8 cellular contexts compared by ENCODE assay signal in the genomic region with DNA sequence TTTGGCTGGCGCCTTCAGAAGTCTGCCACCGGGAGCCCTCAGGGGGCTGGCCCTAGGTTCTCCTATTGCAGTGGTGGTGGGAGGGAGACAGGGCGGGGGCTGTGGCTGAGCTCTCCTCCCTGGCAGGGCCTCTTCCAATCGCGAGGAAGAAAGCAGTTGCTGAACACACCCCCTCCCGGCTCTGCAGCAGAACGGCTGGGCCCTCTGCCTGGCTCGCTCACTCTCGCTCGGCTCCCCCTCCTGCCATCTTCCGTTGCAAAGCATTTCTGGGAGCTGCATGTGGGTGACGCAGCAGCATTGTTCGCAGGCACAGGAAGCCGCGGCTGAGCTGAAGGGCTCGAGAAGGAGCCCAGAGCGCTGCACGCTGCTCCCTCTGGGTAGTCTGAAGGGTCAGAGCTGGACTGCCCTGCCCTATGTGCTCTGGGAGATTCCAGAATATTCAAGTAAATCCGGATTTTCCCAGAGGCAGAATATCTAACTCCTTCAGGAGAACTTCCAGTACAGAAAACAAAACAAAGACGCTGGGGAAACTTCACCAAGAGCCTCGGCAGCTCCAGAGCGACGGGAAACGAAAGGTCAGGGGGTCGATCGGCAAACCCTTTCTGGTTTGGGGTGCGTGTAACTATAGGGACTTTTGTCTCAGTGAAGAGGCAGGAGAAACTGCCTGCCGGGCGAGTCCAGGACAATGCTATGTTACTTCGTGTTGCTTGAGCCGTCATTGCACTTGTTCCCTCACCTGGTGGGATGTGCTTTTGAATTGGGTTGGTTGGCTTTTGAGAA. TPM values are rescaled to one million over a fixed set of nuclear protein-coding genes. Genes with fewer than 3 reads are reported as not detected.
DNase-seq lines count a peak whose midpoint lies in the region; ATAC-seq and TF ChIP-seq lines count a peak whose summit lies in the region.

No MANE protein-coding gene starts in this region.

- no peaks in the 10 kb centered on the region for H3K9me3 Mint-ChIP-seq in activated T-cell treated with anti-CD3 and anti-CD28 coated beads, Interleukin-2, amount 50 U/mL, for 72 hours

- peaks cover 21% of the 10 kb centered on the region for H4K20me1 ChIP-seq in KMS-11 (ENCODE audit: insufficient read depth)

- H2AFZ ChIP-seq in KMS-11 (ENCODE audit: low read depth): no peak overlapping the region

- peak overlapping the region; percentile 94 to 100 for H3K4me3 Mint-ChIP-seq in activated T-cell treated with anti-CD3 and anti-CD28 coated beads, Interleukin-2, amount 50 U/mL, for 72 hours

- no peaks in the 10 kb centered on the region for H3K27me3 Mint-ChIP-seq in activated T-cell treated with anti-CD3 and anti-CD28 coated beads, Interleukin-2, amount 50 U/mL, for 72 hours (ENCODE audit: low read depth)

- peak overlapping the region; percentile 99 for H3K9ac ChIP-seq in KMS-11

- peaks cover 50% of the 10 kb centered on the region for H3K79me2 ChIP-seq in KMS-11 (ENCODE audit: insufficient read depth, low read depth)

- CTCF ChIA-PET in Panc1 (lab: Charles Lee): interaction anchor here (0.6 to 1.0 kb wide), 6 partner anchors 22 to 1473 kb away, joined by 3 to 5 read pairs (median 4); no protein-coding TSS in a partner anchor

- intact Hi-C loops in Panc1 (cut with micrococcal nuclease; ENCODE audit: unreplicated experiment) (no loop called here), esophagus muscularis mucosa (cut with DNase I) (loop anchor here (5.0 kb wide), 1 partner anchor 123 kb away; the partner anchor contains the start of gene KDM2A)

- H3K27ac ChIP-seq in KMS-11: peak overlapping the region; percentile 100
- peak overlapping the region; percentile 95 for H3K27ac ChIP-seq in Panc1 (ENCODE audit: low read length)
- H3K27ac ChIP-seq in esophagus muscularis mucosa (replicated peaks in 1 of 4): peak overlapping the region; percentile 89 to 95 (median 93)
- H3K27ac ChIP-seq in muscle layer of duodenum (ENCODE audit: low read length): peak overlapping the region; percentile 100

- peak overlapping the region; percentile 78 for H3K4me2 ChIP-seq in KMS-11

- H3K36me3 ChIP-seq in KMS-11 (ENCODE audit: insufficient read depth): peaks cover 23% of the 10 kb centered on the region; the same call in 1 of the 2 replicates
- H3K36me3 ChIP-seq in Panc1 (ENCODE audit: control insufficient read depth, insufficient read depth, low read length): peaks cover 11% of the 10 kb centered on the region
- peaks cover 8 to 35% (median 19%) of the 10 kb centered on the region in 4 donors for H3K36me3 ChIP-seq in esophagus muscularis mucosa
- peaks cover 11 to 28% of the 10 kb centered on the region in 2 donors for H3K36me3 ChIP-seq in muscle layer of duodenum (ENCODE audit: control insufficient read depth in 1 of 2, insufficient read depth in 2 of 2, low read length in 2 of 2)

- H3K9me3 ChIP-seq in Panc1 (ENCODE audit: control insufficient read depth, insufficient read depth, low read depth, low read length): no peaks in the 10 kb centered on the region
- no peaks in the 10 kb centered on the region for H3K9me3 ChIP-seq in esophagus muscularis mucosa
- H3K9me3 ChIP-seq in muscle layer of duodenum (ENCODE audit: control insufficient read depth in 1 of 2, low read length in 2 of 2): no peaks in the 10 kb centered on the region

- peak; percentile 76 for ATAC-seq in GM21737 (IDR thresholded peaks at IDR 0.05; ENCODE audit: unreplicated experiment)
- peak; percentile 98 for ATAC-seq in Panc1
- ATAC-seq in activated T-cell treated with anti-CD3 and anti-CD28 coated beads, Interleukin-2, amount 50 U/mL, for 72 hours (replicated peaks in 1 of 2): peak; percentile 92 to 93

- TF ChIP-seq CTCF in KMS-11 (conservative IDR thresholded peaks at IDR 0.05; ENCODE audit: low read depth, low read length) (no peak), Panc1 (IDR thresholded peaks at IDR 0.05) (no peak), esophagus muscularis mucosa (IDR thresholded peaks at IDR 0.05) (peak in 2 of 3 experiments; percentile 14 to 23)

- under 1% methylated on average over 27 of the region's 31 CpGs for WGBS in esophagus muscularis mucosa

- H3K27me3 ChIP-seq in KMS-11 (ENCODE audit: insufficient read depth, low read depth): no peaks in the 10 kb centered on the region
- no peaks in the 10 kb centered on the region for H3K27me3 ChIP-seq in Panc1 (ENCODE audit: control insufficient read depth, insufficient read depth, low read length)
- H3K27me3 ChIP-seq in esophagus muscularis mucosa: no peaks in the 10 kb centered on the region
- no peaks in the 10 kb centered on the region for H3K27me3 ChIP-seq in muscle layer of duodenum (ENCODE audit: low read depth, low read length)

- POLR2A ChIA-PET in Panc1 (lab: Charles Lee): interaction anchor here (0.6 to 0.7 kb wide), 4 partner anchors 77 to 979 kb away, joined by 4 to 6 read pairs (median 6); no protein-coding TSS in a partner anchor

- no TSS peak for BruUV-seq in Panc1 (replicated peaks; lab: Mats Ljungman, UMichigan)

- no peak for TF ChIP-seq EP300 in esophagus muscularis mucosa (IDR thresholded peaks at IDR 0.05)

- TF ChIP-seq POLR2A in esophagus muscularis mucosa (IDR thresholded peaks at IDR 0.05; ENCODE audit: low read depth): peak; percentile 78

- DNase-seq in DMS79 (lab: John Stamatoyannopoulos, UW): peak; percentile 97
- peak; percentile 92 for DNase-seq in Panc1 (ENCODE audit: low read depth, low spot score)
- DNase-seq in activated T-cell treated with anti-CD3 and anti-CD28 coated beads, Interleukin-2, amount 50 U/mL, for 72 hours: peak; percentile 95 to 98
- peak; percentile 99 for DNase-seq in esophagus muscularis mucosa (ENCODE audit: extremely low spot score)
- peak; percentile 82 for DNase-seq in stimulated activated CD8-positive, alpha-beta memory T cell treated with anti-CD3 and anti-CD28 coated beads, Interleukin-7, amount 100 ng/mL, for 24 hours (ENCODE audit: low read depth)

- H3K4me1 Mint-ChIP-seq in activated T-cell treated with anti-CD3 and anti-CD28 coated beads, Interleukin-2, amount 50 U/mL, for 72 hours (ENCODE audit: low read depth): peaks cover 51% of the 10 kb centered on the region

- peaks cover 66% of the 10 kb centered on the region for H3K4me1 ChIP-seq in KMS-11 (ENCODE audit: low read depth, poor library complexity, severe bottlenecking)
- H3K4me1 ChIP-seq in Panc1 (ENCODE audit: control insufficient read depth, insufficient read depth, low read length): peaks cover 33% of the 10 kb centered on the region
- H3K4me1 ChIP-seq in esophagus muscularis mucosa: peaks cover 39 to 63% (median 56%) of the 10 kb centered on the region in 4 donors
- peaks cover 12 to 42% of the 10 kb centered on the region in 2 donors for H3K4me1 ChIP-seq in muscle layer of duodenum (ENCODE audit: control insufficient read depth in 1 of 2, insufficient read depth in 2 of 2, low read length in 2 of 2)

- in situ Hi-C loops in Panc1 (cut with HindIII; ENCODE audit: low pct_unique_long_range_greater_than_20kb, low sequenced_read_pairs): loop anchor here (10.0 kb wide), 1 partner anchor 75 kb away; no protein-coding TSS in a partner anchor

- H3K4me3 ChIP-seq in KMS-11 (IDR thresholded peaks at IDR 0.05; ENCODE audit: insufficient read depth, low read depth, low read length): no peak overlapping the region
- H3K4me3 ChIP-seq in Panc1 (ENCODE audit: low read depth in 2 of 2, low read length in 2 of 2): peak overlapping the region; percentile 76 to 98
- H3K4me3 ChIP-seq in esophagus muscularis mucosa: peak overlapping the region; percentile 68 to 75 (median 70)
- peak overlapping the region; percentile 82 to 89 for H3K4me3 ChIP-seq in muscle layer of duodenum (ENCODE audit: low read depth in 1 of 2, low read length in 2 of 2)

- H3K27ac Mint-ChIP-seq in activated T-cell treated with anti-CD3 and anti-CD28 coated beads, Interleukin-2, amount 50 U/mL, for 72 hours: peak overlapping the region; percentile 99

- peaks cover 23 to 34% of the 10 kb centered on the region in 2 donors for H3K36me3 Mint-ChIP-seq in activated T-cell treated with anti-CD3 and anti-CD28 coated beads, Interleukin-2, amount 50 U/mL, for 72 hours (ENCODE audit: insufficient read depth in 2 of 2)

RNA-seq across cellular contexts. Expression of gene GRK2, which starts 26.3 kb away (rescaled TPM):
- total RNA-seq in Panc1 (2021; ENCODE audit: unreplicated experiment) (103 TPM), esophagus muscularis mucosa (10 to 100 TPM; 46.9 to 68.8 (median 59.5) TPM)
- 192 TPM for polyA plus RNA-seq in Panc1 (2012; ENCODE audit: insufficient read length)
- 100 to 1,000 TPM; 379 to 422 TPM for total RNA-seq in activated T-cell treated with anti-CD3 and anti-CD28 coated beads, Interleukin-2, amount 50 U/mL, for 72 hours

RNA-seq across cellular contexts. Expression of gene ANKRD13D, which starts 49.1 kb away (rescaled TPM):
- total RNA-seq in Panc1 (2021; ENCODE audit: unreplicated experiment): 76.5 TPM
- 55.6 TPM for polyA plus RNA-seq in Panc1 (2012; ENCODE audit: insufficient read length)
- 10 to 100 TPM; 78.5 to 90.9 TPM for total RNA-seq in activated T-cell treated with anti-CD3 and anti-CD28 coated beads, Interleukin-2, amount 50 U/mL, for 72 hours
- total RNA-seq in esophagus muscularis mucosa: 10 to 100 TPM; 27.7 to 53.0 (median 39.5) TPM

Comparison
In these comparisons a context has a peak if more than half of its experiments do, and no peak if none do; other contexts are left out.
1. CTCF ChIP-seq: peak in esophagus muscularis mucosa (2 of 3); none in KMS-11 (single experiment) and Panc1 (single experiment).
2. Peak in every context shown above with its lines, with median percentiles within 50 percentile points of each other: DNase-seq, ATAC-seq and H3K27ac ChIP-seq.